In the genomic region with DNA sequence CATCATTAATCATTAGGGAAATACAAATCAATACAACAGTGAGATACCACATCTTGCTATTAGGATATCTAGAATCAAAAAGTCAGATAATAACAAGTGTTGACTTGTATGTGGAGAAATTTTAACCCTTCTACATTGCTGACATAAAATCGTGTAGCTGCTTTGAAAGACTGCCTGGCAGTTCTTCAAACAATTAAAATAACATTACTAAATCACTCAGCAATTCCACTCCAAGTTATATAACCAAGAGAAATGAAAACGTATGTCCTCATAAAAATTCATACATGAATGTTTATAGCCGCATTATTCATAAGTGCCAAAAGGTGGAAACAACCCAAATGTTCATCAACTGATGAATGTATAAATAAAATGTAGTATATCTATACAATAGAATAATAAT, we compare ENCODE assay signal across 23 cellular contexts.
"Had no signal": no experiment of that assay in that cellular context is flagged by ENCODE, and none has a peak within 500 bp of the region (broad histone marks: within the 10 kb centered on the region; RNA-seq: fewer than 3 reads in every experiment).

No MANE protein-coding gene starts in this region.

- DNase-seq: activated B cell treated with CpG ODN at 0.5 μM for 24 hours; activated CD4-positive, alpha-beta T cell treated with anti-CD3 and anti-CD28 coated beads for 1 hour; activated CD4-positive, alpha-beta T cell treated with anti-CD3 and anti-CD28 coated beads, Interleukin-2, amount 10 ng/mL, durations not matched to agents 24 days and 14 days; activated CD4-positive, alpha-beta T cell treated with anti-CD3 and anti-CD28 coated beads, Interleukin-2, amount 50 U/mL, for 48 hours; activated CD8-positive, alpha-beta memory T cell treated with anti-CD3 and anti-CD28 coated beads, Interleukin-2, amount 10 ng/mL, durations not matched to agents 7 days and 5 days; activated effector memory CD4-positive, alpha-beta T cell treated with Interleukin-2 at 50 U/mL for 16 hours; activated naive CD4-positive, alpha-beta T cell; activated T-cell treated with anti-CD3 and anti-CD28 coated beads, Interleukin-2, amount 50 U/mL, for 24 hours; amygdala; brain microvascular endothelial cell; Karpas-422; NCI-H1048; NCI-H146; NCI-H187 treated with DMSO at 0.1 percent for 48 hours; NCI-H2081 treated with DMSO at 0.1 percent for 48 hours; NCI-H446; NCI-H524; SHP77 treated with DMSO at 0.1 percent for 48 hours; T-helper 17 cell; T-helper 9 cell had no signal

- ATAC-seq: activated CD8-positive, alpha-beta memory T cell treated with anti-CD3 and anti-CD28 coated beads, Interleukin-2, amount 10 ng/mL, durations not matched to agents 7 days and 5 days; activated naive CD4-positive, alpha-beta T cell treated with anti-CD3 and anti-CD28 coated beads, Interleukin-2, amount 50 U/mL, for 72 hours; T-helper 17 cell had no signal

- H3K36me3 Mint-ChIP-seq: activated CD8-positive, alpha-beta memory T cell treated with anti-CD3 and anti-CD28 coated beads, Interleukin-2, amount 10 ng/mL, durations not matched to agents 7 days and 5 days had no signal

- H3K27ac Mint-ChIP-seq: activated B cell treated with CpG ODN at 0.5 μM for 24 hours; activated CD4-positive, alpha-beta T cell treated with anti-CD3 and anti-CD28 coated beads, Interleukin-2, amount 10 ng/mL, durations not matched to agents 24 days and 14 days; activated CD8-positive, alpha-beta memory T cell treated with anti-CD3 and anti-CD28 coated beads, Interleukin-2, amount 10 ng/mL, durations not matched to agents 7 days and 5 days; activated naive CD4-positive, alpha-beta T cell treated with anti-CD3 and anti-CD28 coated beads, Interleukin-2, amount 50 U/mL, for 72 hours; activated T-cell treated with anti-CD3 and anti-CD28 coated beads, Interleukin-2, amount 50 U/mL, for 24 hours; activated T-helper 1 cell treated with anti-CD3 and anti-CD28 coated beads, Interleukin-12 subunit alpha, Interleukin-12 subunit beta, Interleukin-2, Interleukin-4 antibody, amounts not matched to agents 30 ng/mL and 10 ng/mL and 1 ng/mL, durations not matched to agents 14 hours and 24 hours and 36 hours; T-helper 17 cell had no signal

- H3K4me3 ChIP-seq: cardiac muscle cell had no signal

- H3K36me3 ChIP-seq: brain microvascular endothelial cell, cardiac muscle cell had no signal

- H3K27me3 Mint-ChIP-seq: activated CD4-positive, alpha-beta T cell treated with anti-CD3 and anti-CD28 coated beads, Interleukin-2, amount 10 ng/mL, durations not matched to agents 24 days and 14 days; activated CD8-positive, alpha-beta memory T cell treated with anti-CD3 and anti-CD28 coated beads, Interleukin-2, amount 10 ng/mL, durations not matched to agents 7 days and 5 days; activated T-cell treated with anti-CD3 and anti-CD28 coated beads, Interleukin-2, amount 50 U/mL, for 24 hours; T-helper 17 cell had no signal

- H3K27me3 ChIP-seq: brain microvascular endothelial cell, cardiac muscle cell had no signal

- H3K27ac ChIP-seq: brain microvascular endothelial cell, cardiac muscle cell had no signal

- H3K4me1 Mint-ChIP-seq: activated B cell treated with CpG ODN at 0.5 μM for 24 hours; activated CD4-positive, alpha-beta T cell treated with anti-CD3 and anti-CD28 coated beads, Interleukin-2, amount 10 ng/mL, durations not matched to agents 24 days and 14 days; activated CD8-positive, alpha-beta memory T cell treated with anti-CD3 and anti-CD28 coated beads, Interleukin-2, amount 10 ng/mL, durations not matched to agents 7 days and 5 days; T-helper 17 cell had no signal

- H3K4me3 Mint-ChIP-seq: activated B cell treated with CpG ODN at 0.5 μM for 24 hours; activated CD4-positive, alpha-beta T cell treated with anti-CD3 and anti-CD28 coated beads, Interleukin-2, amount 10 ng/mL, durations not matched to agents 24 days and 14 days; activated CD8-positive, alpha-beta memory T cell treated with anti-CD3 and anti-CD28 coated beads, Interleukin-2, amount 10 ng/mL, durations not matched to agents 7 days and 5 days; activated T-cell treated with anti-CD3 and anti-CD28 coated beads, Interleukin-2, amount 50 U/mL, for 24 hours; activated T-helper 1 cell treated with anti-CD3 and anti-CD28 coated beads, Interleukin-12 subunit alpha, Interleukin-12 subunit beta, Interleukin-2, Interleukin-4 antibody, amounts not matched to agents 30 ng/mL and 10 ng/mL and 1 ng/mL, durations not matched to agents 14 hours and 24 hours and 36 hours; T-helper 17 cell had no signal
